In the genomic region with DNA sequence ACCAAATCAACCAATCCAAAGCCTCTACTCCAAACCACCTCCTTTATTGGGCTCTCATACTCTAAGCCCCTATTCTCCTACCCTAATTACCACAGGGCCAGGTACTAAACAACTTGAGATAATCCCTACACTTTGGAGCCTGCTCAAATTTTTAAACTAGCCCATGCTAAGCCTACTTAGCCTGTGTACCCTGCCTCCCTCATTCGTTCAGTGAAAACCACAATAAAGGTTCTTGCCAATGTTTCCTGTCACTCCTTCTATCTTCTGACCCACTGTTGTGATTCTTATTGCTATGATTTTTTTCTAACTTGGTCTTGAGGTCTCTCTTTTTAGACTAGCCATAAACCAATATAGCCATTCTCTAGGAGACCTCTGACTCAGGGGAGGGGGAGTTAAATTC, we compare ENCODE assay signal across 12 cellular contexts. TPM values are rescaled to one million over a fixed set of nuclear protein-coding genes. Genes with fewer than 3 reads are reported as not detected.
DNase-seq lines count a peak whose midpoint lies in the region; ATAC-seq lines count a peak whose summit lies in the region.
"Not testable (repeated sequence)": the region's sequence is repeated elsewhere in the genome, so short reads cannot be mapped to it uniquely, and the experiment has no call there.
"Had no signal": no experiment of that assay in that cellular context is flagged by ENCODE, and none has a peak within 500 bp of the region (broad histone marks: within the 10 kb centered on the region; RNA-seq: fewer than 3 reads in every experiment).

No MANE protein-coding gene starts in this region.

- peak overlapping the region in 7 of 8 donors; percentile 34 to 83 (median 72) for H3K4me3 Mint-ChIP-seq in CD4-positive, alpha-beta memory T cell
- not testable (repeated sequence) for H3K4me3 Mint-ChIP-seq in activated CD4-positive, alpha-beta T cell treated with anti-CD3 and anti-CD28 coated beads for 36 hours; activated CD8-positive, alpha-beta T cell treated with anti-CD3 and anti-CD28 coated beads, Interleukin-2, amount 10 ng/mL, durations not matched to agents 7 days and 5 days; activated naive CD4-positive, alpha-beta T cell treated with anti-CD3 and anti-CD28 coated beads for 36 hours; activated naive CD8-positive, alpha-beta T cell treated with anti-CD3 and anti-CD28 coated beads, Interleukin-2, amount 50 U/mL, for 24 hours
- peak overlapping the region in 7 of 10 donors; percentile 14 to 74 (median 62) for H3K4me3 Mint-ChIP-seq in naive thymus-derived CD8-positive, alpha-beta T cell

- not testable (repeated sequence) for H3K9me3 Mint-ChIP-seq in CD4-positive, alpha-beta memory T cell; activated CD4-positive, alpha-beta T cell treated with anti-CD3 and anti-CD28 coated beads for 36 hours (ENCODE audit: low read depth); activated CD8-positive, alpha-beta T cell treated with anti-CD3 and anti-CD28 coated beads, Interleukin-2, amount 10 ng/mL, durations not matched to agents 7 days and 5 days (ENCODE audit: insufficient read depth); activated naive CD4-positive, alpha-beta T cell treated with anti-CD3 and anti-CD28 coated beads for 36 hours; activated naive CD8-positive, alpha-beta T cell treated with anti-CD3 and anti-CD28 coated beads, Interleukin-2, amount 50 U/mL, for 24 hours; naive thymus-derived CD8-positive, alpha-beta T cell

- H3K27me3 ChIP-seq in CD4-positive, alpha-beta memory T cell (ENCODE audit: insufficient read depth, low read length), result not testable (repeated sequence)

- not testable (repeated sequence) for ATAC-seq in activated CD4-positive, alpha-beta T cell treated with anti-CD3 and anti-CD28 coated beads for 36 hours; activated naive CD8-positive, alpha-beta T cell treated with anti-CD3 and anti-CD28 coated beads, Interleukin-2, amount 50 U/mL, for 24 hours
- ATAC-seq in activated CD8-positive, alpha-beta T cell treated with anti-CD3 and anti-CD28 coated beads, Interleukin-2, amount 10 ng/mL, durations not matched to agents 7 days and 5 days, result peak; percentile 76
- ATAC-seq in naive thymus-derived CD8-positive, alpha-beta T cell, result peak; percentile 30 to 38

- POLR2A ChIA-PET in CD4-positive, alpha-beta memory T cell (lab: Charles Lee; ENCODE audit: partially characterized antibody), result interaction anchor here (1.7 kb wide), 1 partner anchor 14 kb away, joined by 5 read pairs; no protein-coding TSS in a partner anchor
- POLR2A ChIA-PET in activated CD4-positive, alpha-beta T cell treated with anti-CD3 and anti-CD28 coated beads for 36 hours (lab: Charles Lee); activated CD8-positive, alpha-beta T cell treated with anti-CD3 and anti-CD28 coated beads, Interleukin-2, amount 10 ng/mL, durations not matched to agents 7 days and 5 days (lab: Charles Lee); naive thymus-derived CD8-positive, alpha-beta T cell (lab: Charles Lee): not testable (repeated sequence)

- not testable (repeated sequence) for H3K36me3 Mint-ChIP-seq in CD4-positive, alpha-beta memory T cell; activated CD4-positive, alpha-beta T cell treated with anti-CD3 and anti-CD28 coated beads for 36 hours (ENCODE audit: low read depth); activated CD8-positive, alpha-beta T cell treated with anti-CD3 and anti-CD28 coated beads, Interleukin-2, amount 10 ng/mL, durations not matched to agents 7 days and 5 days (ENCODE audit: low read depth); activated naive CD4-positive, alpha-beta T cell treated with anti-CD3 and anti-CD28 coated beads for 36 hours (ENCODE audit: low read depth); activated naive CD8-positive, alpha-beta T cell treated with anti-CD3 and anti-CD28 coated beads, Interleukin-2, amount 50 U/mL, for 24 hours (ENCODE audit: low read depth); naive thymus-derived CD8-positive, alpha-beta T cell

- DNase-seq in CD4-positive, alpha-beta memory T cell; activated CD4-positive, alpha-beta T cell treated with anti-CD3 and anti-CD28 coated beads for 36 hours; activated CD8-positive, alpha-beta T cell treated with anti-CD3 and anti-CD28 coated beads, Interleukin-2, amount 10 ng/mL, durations not matched to agents 7 days and 5 days; activated naive CD4-positive, alpha-beta T cell treated with anti-CD3 and anti-CD28 coated beads for 36 hours; activated naive CD8-positive, alpha-beta T cell treated with anti-CD3 and anti-CD28 coated beads, Interleukin-2, amount 50 U/mL, for 24 hours; naive thymus-derived CD8-positive, alpha-beta T cell: not testable (repeated sequence)
- DNase-seq in NCI-H82 (lab: John Stamatoyannopoulos, UW), result peak; percentile 48

- peaks cover 28 to 50% (median 39%) of the 10 kb centered on the region in 4 donors for H3K4me1 Mint-ChIP-seq in CD4-positive, alpha-beta memory T cell
- H3K4me1 Mint-ChIP-seq in activated CD4-positive, alpha-beta T cell treated with anti-CD3 and anti-CD28 coated beads for 36 hours, result peaks cover 37% of the 10 kb centered on the region
- H3K4me1 Mint-ChIP-seq in activated CD8-positive, alpha-beta T cell treated with anti-CD3 and anti-CD28 coated beads, Interleukin-2, amount 10 ng/mL, durations not matched to agents 7 days and 5 days (ENCODE audit: low read depth), result peaks cover 52% of the 10 kb centered on the region
- H3K4me1 Mint-ChIP-seq in activated naive CD4-positive, alpha-beta T cell treated with anti-CD3 and anti-CD28 coated beads for 36 hours (ENCODE audit: low read depth), result peaks cover 26% of the 10 kb centered on the region
- peaks cover 37% of the 10 kb centered on the region for H3K4me1 Mint-ChIP-seq in activated naive CD8-positive, alpha-beta T cell treated with anti-CD3 and anti-CD28 coated beads, Interleukin-2, amount 50 U/mL, for 24 hours
- peaks cover 7 to 37% (median 32%) of the 10 kb centered on the region in 4 donors for H3K4me1 Mint-ChIP-seq in naive thymus-derived CD8-positive, alpha-beta T cell

- H3K27me3 Mint-ChIP-seq in CD4-positive, alpha-beta memory T cell; activated CD4-positive, alpha-beta T cell treated with anti-CD3 and anti-CD28 coated beads for 36 hours; activated CD8-positive, alpha-beta T cell treated with anti-CD3 and anti-CD28 coated beads, Interleukin-2, amount 10 ng/mL, durations not matched to agents 7 days and 5 days (ENCODE audit: low read depth); activated naive CD4-positive, alpha-beta T cell treated with anti-CD3 and anti-CD28 coated beads for 36 hours (ENCODE audit: low read depth); activated naive CD8-positive, alpha-beta T cell treated with anti-CD3 and anti-CD28 coated beads, Interleukin-2, amount 50 U/mL, for 24 hours; naive thymus-derived CD8-positive, alpha-beta T cell: not testable (repeated sequence)

- not testable (repeated sequence) for H3K36me3 ChIP-seq in CD4-positive, alpha-beta memory T cell (ENCODE audit: insufficient read depth, low read length)

- peaks cover 29% of the 10 kb centered on the region for H3K4me1 ChIP-seq in CD4-positive, alpha-beta memory T cell (ENCODE audit: insufficient read depth, low read length)

- H3K27ac Mint-ChIP-seq in CD4-positive, alpha-beta memory T cell, result peak overlapping the region; percentile 49 to 96 (median 91)
- H3K27ac Mint-ChIP-seq in activated CD4-positive, alpha-beta T cell treated with anti-CD3 and anti-CD28 coated beads for 36 hours, result peak overlapping the region; percentile 74
- H3K27ac Mint-ChIP-seq in activated CD8-positive, alpha-beta T cell treated with anti-CD3 and anti-CD28 coated beads, Interleukin-2, amount 10 ng/mL, durations not matched to agents 7 days and 5 days, result peak overlapping the region; percentile 64
- peak overlapping the region; percentile 4 for H3K27ac Mint-ChIP-seq in activated naive CD4-positive, alpha-beta T cell treated with anti-CD3 and anti-CD28 coated beads for 36 hours
- peak overlapping the region; percentile 18 for H3K27ac Mint-ChIP-seq in activated naive CD8-positive, alpha-beta T cell treated with anti-CD3 and anti-CD28 coated beads, Interleukin-2, amount 50 U/mL, for 24 hours
- peak overlapping the region; percentile 31 to 92 (median 72) for H3K27ac Mint-ChIP-seq in naive thymus-derived CD8-positive, alpha-beta T cell

- not testable (repeated sequence) for H3K9me3 ChIP-seq in CD4-positive, alpha-beta memory T cell (ENCODE audit: control insufficient read depth in 1 of 2, low read length in 2 of 2)

- not testable (repeated sequence) for H3K4me3 ChIP-seq in CD4-positive, alpha-beta memory T cell (ENCODE audit: low read length in 2 of 2)

- H3K27ac ChIP-seq in CD4-positive, alpha-beta memory T cell (ENCODE audit: low read depth, low read length), result not testable (repeated sequence)

- CTCF ChIA-PET in CD4-positive, alpha-beta memory T cell (lab: Charles Lee; ENCODE audit: partially characterized antibody), result interaction anchor here (1.6 kb wide), 1 partner anchor 12 kb away, joined by 7 read pairs; no protein-coding TSS in a partner anchor
- CTCF ChIA-PET in activated CD4-positive, alpha-beta T cell treated with anti-CD3 and anti-CD28 coated beads for 36 hours (lab: Charles Lee); activated CD8-positive, alpha-beta T cell treated with anti-CD3 and anti-CD28 coated beads, Interleukin-2, amount 10 ng/mL, durations not matched to agents 7 days and 5 days (lab: Charles Lee); activated naive CD4-positive, alpha-beta T cell treated with anti-CD3 and anti-CD28 coated beads for 36 hours (lab: Charles Lee): not testable (repeated sequence)

- intact Hi-C loops in CD4-positive, alpha-beta memory T cell (cut with micrococcal nuclease); activated CD4-positive, alpha-beta T cell treated with anti-CD3 and anti-CD28 coated beads for 36 hours (cut with DNase I, micrococcal nuclease); activated naive CD4-positive, alpha-beta T cell treated with anti-CD3 and anti-CD28 coated beads for 36 hours (cut with micrococcal nuclease): not testable (repeated sequence)

RNA-seq across cellular contexts. Expression of a gene that starts 48.3 kb away (rescaled TPM):
- under 1 TPM in 1 of 2 experiments, not detected in 1; 0.44 TPM for total RNA-seq in CD4-positive, alpha-beta memory T cell
- polyA plus RNA-seq in CD4-positive, alpha-beta memory T cell, result not detected
- total RNA-seq in activated CD4-positive, alpha-beta T cell treated with anti-CD3 and anti-CD28 coated beads for 36 hours, result not detected
- total RNA-seq in activated CD8-positive, alpha-beta T cell treated with anti-CD3 and anti-CD28 coated beads, Interleukin-2, amount 10 ng/mL, durations not matched to agents 7 days and 5 days, result not detected
- total RNA-seq in activated naive CD4-positive, alpha-beta T cell treated with anti-CD3 and anti-CD28 coated beads for 36 hours, result not detected
- total RNA-seq in naive thymus-derived CD8-positive, alpha-beta T cell, result not detected
- polyA plus RNA-seq in naive thymus-derived CD8-positive, alpha-beta T cell, result not detected
- total RNA-seq: H1, LHCN-M2, MCF 10A, PC-3 had no signal
- polyA plus RNA-seq: AG04450 had no signal

Comparison
In these comparisons a context has a peak if more than half of its experiments do, and no peak if none do; other contexts are left out.
1. H3K27ac Mint-ChIP-seq: peak in every context shown above with its lines; median percentile 91 in CD4-positive, alpha-beta memory T cell; 74 in activated CD4-positive, alpha-beta T cell treated with anti-CD3 and anti-CD28 coated beads for 36 hours; 72 in naive thymus-derived CD8-positive, alpha-beta T cell; 64 in activated CD8-positive, alpha-beta T cell treated with anti-CD3 and anti-CD28 coated beads, Interleukin-2, amount 10 ng/mL, durations not matched to agents 7 days and 5 days; 18 in activated naive CD8-positive, alpha-beta T cell treated with anti-CD3 and anti-CD28 coated beads, Interleukin-2, amount 50 U/mL, for 24 hours; 4 in activated naive CD4-positive, alpha-beta T cell treated with anti-CD3 and anti-CD28 coated beads for 36 hours.